ENCODE assay signal across 2 cellular contexts in genomic region chr3:121839962-121840361, GRCh38.
TF ChIP-seq lines count a peak whose summit lies in the region.

No MANE protein-coding gene starts in this region.

TF ChIP-seq in GM12878, 131 proteins besides CTCF, POLR2A, EP300 and RAD21:
- TF ChIP-seq RFX5 (IDR thresholded peaks at IDR 0.05; ENCODE audit: low read depth, low read length) (no peak), ZBTB33 (IDR thresholded peaks at IDR 0.05) (peak; percentile 85; the same call in 1 of the 2 replicates), ZBTB40 (IDR thresholded peaks at IDR 0.05; ENCODE audit: borderline replicate concordance) (no peak), ZNF24 (IDR thresholded peaks at IDR 0.05) (no peak), RB1 (IDR thresholded peaks at IDR 0.05; ENCODE audit: borderline replicate concordance) (no peak)
TF ChIP-seq in GM12878: peak in this region for 1.

TF ChIP-seq in K562, 482 proteins besides CTCF, POLR2A, EP300 and RAD21:
- TF ChIP-seq ZNF384 (IDR thresholded peaks at IDR 0.05; ENCODE audit: low read depth, low read length) (no peak), NR0B1 (IDR thresholded peaks at IDR 0.05; ENCODE audit: partially characterized antibody) (no peak), ZBTB33 (CRISPR knock-in tag; IDR thresholded peaks at IDR 0.05) (peak; percentile 89)
TF ChIP-seq in K562: peak in this region for 1.
